ENCODE assay signal across 19 cellular contexts in the genomic region with DNA sequence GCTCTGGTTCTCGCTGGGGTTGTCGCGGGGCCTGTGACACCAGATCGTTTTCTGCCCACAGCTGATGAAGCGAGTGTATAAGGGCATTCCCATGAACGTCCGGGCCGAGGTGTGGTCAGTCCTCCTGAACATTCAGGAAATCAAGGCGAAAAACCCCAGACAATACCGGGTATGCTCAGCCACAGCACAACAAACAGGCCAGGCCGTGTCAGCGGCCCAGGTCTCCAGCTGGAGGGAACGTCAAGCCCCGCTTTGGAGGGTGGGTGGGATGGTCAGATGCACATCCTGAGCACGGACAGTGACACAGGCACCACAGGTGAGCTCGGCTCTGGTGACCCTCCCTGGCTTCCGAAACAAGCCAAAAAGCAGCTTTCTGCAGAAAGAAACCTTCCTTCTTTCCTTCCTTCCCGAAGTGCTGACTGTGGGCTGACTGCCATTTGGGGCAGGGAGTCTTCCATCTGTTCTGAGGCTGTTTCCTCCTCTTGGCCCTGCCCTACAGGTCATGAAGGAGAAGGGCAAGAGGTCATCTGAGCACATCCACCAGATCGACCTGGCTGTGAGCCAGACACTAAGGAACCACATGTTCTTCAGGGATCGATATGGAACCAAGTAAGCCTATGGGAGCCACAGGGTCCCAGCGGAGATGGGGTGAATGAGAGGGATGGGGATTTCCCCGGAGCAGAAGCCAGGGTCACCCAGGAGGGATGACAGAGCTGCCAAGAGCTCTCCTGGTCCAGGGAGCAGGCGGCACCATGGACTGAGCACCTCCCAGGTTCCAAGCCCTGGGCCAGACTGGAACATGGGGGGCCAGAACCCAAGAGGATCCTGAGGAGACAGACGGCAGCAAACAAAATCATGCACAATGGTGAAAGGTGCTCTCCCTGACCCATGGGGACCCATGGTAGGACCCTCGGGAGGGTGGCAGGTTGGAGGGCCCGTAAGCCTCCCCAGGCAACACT.
"Had no signal": no experiment of that assay in that cellular context is flagged by ENCODE, and none has a peak within 500 bp of the region (broad histone marks: within the 10 kb centered on the region; RNA-seq: fewer than 3 reads in every experiment).

No MANE protein-coding gene starts in this region.

- H3K4me1 Mint-ChIP-seq: nephron had no signal

- H3K4me3 Mint-ChIP-seq: activated CD4-positive, alpha-beta T cell treated with anti-CD3 and anti-CD28 coated beads, Interleukin-2, amount 10 ng/mL, durations not matched to agents 7 days and 5 days; activated naive CD8-positive, alpha-beta T cell treated with anti-CD3 and anti-CD28 coated beads, Interleukin-2, amount 50 U/mL, for 24 hours; activated T-helper 1 cell treated with anti-CD3 and anti-CD28 coated beads, Interleukin-12 subunit alpha, Interleukin-12 subunit beta, Interleukin-2, Interleukin-4 antibody, amounts not matched to agents 30 ng/mL and 10 ng/mL and 1 ng/mL, durations not matched to agents 14 hours and 24 hours and 36 hours; dendritic cell treated with granulocyte-macrophage colony-stimulating factor and Interleukin-4, amounts not matched to agents 40 ng/mL and 50 ng/mL, for 4 days; nephron had no signal

- H3K36me3 ChIP-seq: thoracic aorta, upper lobe of left lung had no signal

- DNase-seq: activated CD4-positive, alpha-beta T cell treated with anti-CD3 and anti-CD28 coated beads, Interleukin-2, amount 10 ng/mL, durations not matched to agents 7 days and 5 days; activated CD4-positive, CD25-positive, alpha-beta regulatory T cell treated with anti-CD3 and anti-CD28 coated beads, Interleukin-2, amount 50 U/mL, for 72 hours; activated gamma-delta T cell; activated naive CD4-positive, alpha-beta T cell treated with anti-CD3 and anti-CD28 coated beads, Interleukin-2, amount 50 U/mL, for 16 hours; activated naive CD8-positive, alpha-beta T cell treated with anti-CD3 and anti-CD28 coated beads, Interleukin-2, amount 50 U/mL, for 24 hours; effector CD4-positive, alpha-beta T cell; erythroblast; foreskin fibroblast; left ventricle myocardium superior; nucleus accumbens; stimulated activated CD4-positive, alpha-beta T cell treated with anti-CD3 and anti-CD28 coated beads, Interleukin-2, amount 100 ng/mL, for 48 hours; stimulated activated naive CD4-positive, alpha-beta T cell had no signal

- H3K27me3 ChIP-seq: upper lobe of left lung had no signal

- H3K4me1 ChIP-seq: upper lobe of left lung had no signal

- H3K27me3 Mint-ChIP-seq: activated naive CD8-positive, alpha-beta T cell treated with anti-CD3 and anti-CD28 coated beads, Interleukin-2, amount 50 U/mL, for 24 hours had no signal

- H3K4me3 ChIP-seq: thoracic aorta, upper lobe of left lung had no signal

- H3K27ac ChIP-seq: thoracic aorta, upper lobe of left lung, VCaP had no signal

- H3K9me3 Mint-ChIP-seq: activated CD4-positive, alpha-beta T cell treated with anti-CD3 and anti-CD28 coated beads, Interleukin-2, amount 10 ng/mL, durations not matched to agents 7 days and 5 days; activated naive CD8-positive, alpha-beta T cell treated with anti-CD3 and anti-CD28 coated beads, Interleukin-2, amount 50 U/mL, for 24 hours; activated T-helper 1 cell treated with anti-CD3 and anti-CD28 coated beads, Interleukin-12 subunit alpha, Interleukin-12 subunit beta, Interleukin-2, Interleukin-4 antibody, amounts not matched to agents 30 ng/mL and 10 ng/mL and 1 ng/mL, durations not matched to agents 14 hours and 24 hours and 36 hours; dendritic cell treated with granulocyte-macrophage colony-stimulating factor and Interleukin-4, amounts not matched to agents 40 ng/mL and 50 ng/mL, for 4 days; nephron had no signal

- ATAC-seq: activated naive CD8-positive, alpha-beta T cell treated with anti-CD3 and anti-CD28 coated beads, Interleukin-2, amount 50 U/mL, for 24 hours; left ventricle myocardium superior; SK-N-SH treated with all-trans-retinoic acid at 6 μM for 48 hours had no signal

- H3K27ac Mint-ChIP-seq: activated CD4-positive, alpha-beta T cell treated with anti-CD3 and anti-CD28 coated beads, Interleukin-2, amount 10 ng/mL, durations not matched to agents 7 days and 5 days; activated naive CD8-positive, alpha-beta T cell treated with anti-CD3 and anti-CD28 coated beads, Interleukin-2, amount 50 U/mL, for 24 hours; activated T-helper 1 cell treated with anti-CD3 and anti-CD28 coated beads, Interleukin-12 subunit alpha, Interleukin-12 subunit beta, Interleukin-2, Interleukin-4 antibody, amounts not matched to agents 30 ng/mL and 10 ng/mL and 1 ng/mL, durations not matched to agents 14 hours and 24 hours and 36 hours; dendritic cell treated with granulocyte-macrophage colony-stimulating factor and Interleukin-4, amounts not matched to agents 40 ng/mL and 50 ng/mL, for 4 days; nephron had no signal

- H3K9me3 ChIP-seq: thoracic aorta, upper lobe of left lung had no signal
